Comparison of ENCODE assay signal across 23 cellular contexts in the genomic region with DNA sequence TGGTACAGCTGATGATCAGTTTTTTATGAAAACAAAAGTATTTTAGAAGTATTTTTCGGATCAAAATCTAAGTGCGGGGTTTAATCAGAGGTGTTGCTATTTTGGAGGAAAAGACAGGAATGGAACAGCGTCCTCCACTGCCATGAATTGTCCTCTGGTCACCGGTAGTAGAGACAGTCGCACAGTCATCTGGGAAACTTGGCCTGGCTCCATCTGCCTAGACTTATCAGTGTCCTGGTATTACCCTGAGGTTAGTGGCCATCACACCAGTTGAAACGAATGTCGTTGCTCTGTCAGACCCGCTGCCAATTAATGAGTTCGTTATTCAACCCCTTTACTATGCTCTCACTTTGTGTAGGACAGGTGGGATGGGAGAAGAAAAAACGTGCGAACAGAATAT. TPM values are rescaled to one million over a fixed set of nuclear protein-coding genes. Genes with fewer than 3 reads are reported as not detected.
DNase-seq lines count a peak whose midpoint lies in the region; ATAC-seq and TF ChIP-seq lines count a peak whose summit lies in the region.
"Had no signal": no experiment of that assay in that cellular context is flagged by ENCODE, and none has a peak within 500 bp of the region (broad histone marks: within the 10 kb centered on the region; RNA-seq: fewer than 3 reads in every experiment).

No MANE protein-coding gene starts in this region.

- no peak overlapping the region for H3K9ac ChIP-seq in H9 (ENCODE audit: extremely low read depth, insufficient read length, low read length)

- H3K9me3 ChIP-seq in H9 (ENCODE audit: control insufficient read depth, low read depth, low read length), result no peaks in the 10 kb centered on the region

- intact Hi-C loops in activated CD8-positive, alpha-beta T cell treated with anti-CD3 and anti-CD28 coated beads for 36 hours (cut with micrococcal nuclease), result no loop called here

- peak overlapping the region; percentile 3 for H3K4me2 ChIP-seq in H9 (ENCODE audit: insufficient read depth, insufficient read length, low read length)

- POLR2A ChIA-PET in GM10248 (lab: Yijun Ruan, JAX), result no interaction called here
- POLR2A ChIA-PET in activated CD8-positive, alpha-beta T cell treated with anti-CD3 and anti-CD28 coated beads for 36 hours (lab: Charles Lee), result no interaction called here

- H3K14ac ChIP-seq in H9 (ENCODE audit: insufficient read depth, low read length), result no peak overlapping the region

- H3T11ph ChIP-seq in H9 (ENCODE audit: low read length), result no peak overlapping the region

- ATAC-seq in activated CD8-positive, alpha-beta T cell treated with anti-CD3 and anti-CD28 coated beads for 36 hours, result no peak
- no peak for ATAC-seq in HG03159 (IDR thresholded peaks at IDR 0.05; ENCODE audit: unreplicated experiment)

- H3K27ac Mint-ChIP-seq in H9, result no peak overlapping the region
- H3K27ac Mint-ChIP-seq in brain, result no peak overlapping the region
- H3K27ac Mint-ChIP-seq in activated CD8-positive, alpha-beta T cell treated with anti-CD3 and anti-CD28 coated beads for 36 hours, result no peak overlapping the region

- H2AFZ ChIP-seq in H9 (ENCODE audit: low read length), result no peak overlapping the region

- no peaks in the 10 kb centered on the region; a peak in 1 of 7 replicates for H3K36me3 Mint-ChIP-seq in H9 (ENCODE audit: insufficient read depth in 1 of 3, low read depth in 3 of 3)
- H3K36me3 Mint-ChIP-seq in brain, result no peaks in the 10 kb centered on the region
- no peaks in the 10 kb centered on the region for H3K36me3 Mint-ChIP-seq in activated CD8-positive, alpha-beta T cell treated with anti-CD3 and anti-CD28 coated beads for 36 hours (ENCODE audit: low read depth)

- H3K18ac ChIP-seq in H9 (ENCODE audit: insufficient read length, low read depth, low read length), result no peak overlapping the region

- H3K56ac ChIP-seq in H9 (ENCODE audit: insufficient read length, low read depth, low read length), result no peak overlapping the region

- H2BK20ac ChIP-seq in H9 (ENCODE audit: low read depth, low read length, poor library complexity, severe bottlenecking), result no peak overlapping the region

- H3K27me3 Mint-ChIP-seq in H9 (ENCODE audit: low read depth), result peaks cover 100% of the 10 kb centered on the region
- peaks cover 100% of the 10 kb centered on the region for H3K27me3 Mint-ChIP-seq in brain
- H3K27me3 Mint-ChIP-seq in activated CD8-positive, alpha-beta T cell treated with anti-CD3 and anti-CD28 coated beads for 36 hours, result peaks cover 69% of the 10 kb centered on the region

- H4K8ac ChIP-seq in H9 (replicated peaks; ENCODE audit: insufficient read length, low read depth, low read length), result no peak overlapping the region

- CTCF ChIA-PET in GM10248 (lab: Yijun Ruan, JAX), result no interaction called here
- CTCF ChIA-PET in activated CD8-positive, alpha-beta T cell treated with anti-CD3 and anti-CD28 coated beads for 36 hours (lab: Charles Lee), result no interaction called here

- no peaks in the 10 kb centered on the region for H4K20me1 ChIP-seq in H9 (ENCODE audit: control insufficient read depth, insufficient read depth, insufficient read length)

- H3K79me1 ChIP-seq in H9 (ENCODE audit: insufficient read depth, low read depth, low read length, poor library complexity, severe bottlenecking), result no peaks in the 10 kb centered on the region

- peaks cover 3 to 8% of the 10 kb centered on the region in 2 experiments; a peak in 4 of 5 replicates for H3K9me3 Mint-ChIP-seq in H9
- H3K9me3 Mint-ChIP-seq in brain, result peaks cover 0 to 6% (median 2%) of the 10 kb centered on the region in 5 experiments
- H3K9me3 Mint-ChIP-seq in activated CD8-positive, alpha-beta T cell treated with anti-CD3 and anti-CD28 coated beads for 36 hours, result no peaks in the 10 kb centered on the region

- peaks cover 91% of the 10 kb centered on the region for H3K27me3 ChIP-seq in H9 (ENCODE audit: insufficient read depth, low read length)

- no peak overlapping the region for H2BK120ac ChIP-seq in H9 (ENCODE audit: low read depth, low read length, poor library complexity, severe bottlenecking)

- TF ChIP-seq CTCF in H9 (conservative IDR thresholded peaks at IDR 0.05), result no peak
- TF ChIP-seq CTCF in brain (conservative IDR thresholded peaks at IDR 0.05), result no peak
- TF ChIP-seq CTCF in GM10248 (IDR thresholded peaks at IDR 0.05; ENCODE audit: control extremely low read depth, extremely low read depth, low read depth, missing control alignments), result no peak
- TF ChIP-seq CTCF in activated CD8-positive, alpha-beta T cell treated with anti-CD3 and anti-CD28 coated beads for 36 hours (IDR thresholded peaks at IDR 0.05), result no peak

- H3K4ac ChIP-seq in H9 (ENCODE audit: low read depth, low read length), result no peak overlapping the region

- H3K79me2 ChIP-seq in H9 (ENCODE audit: insufficient read depth, low read length), result no peaks in the 10 kb centered on the region

- H4K5ac ChIP-seq in H9 (ENCODE audit: insufficient read length, low read depth, low read length), result no peak overlapping the region

- H2BK5ac ChIP-seq in H9 (ENCODE audit: insufficient read length, low read length), result no peak overlapping the region

- H3K4me3 Mint-ChIP-seq in H9, result peak overlapping the region in 1 of 2 experiments; percentile 35; a peak in 3 of 5 replicates
- peak overlapping the region in 3 of 5 experiments; percentile 26 to 70 (median 46) for H3K4me3 Mint-ChIP-seq in brain
- H3K4me3 Mint-ChIP-seq in activated CD8-positive, alpha-beta T cell treated with anti-CD3 and anti-CD28 coated beads for 36 hours, result no peak overlapping the region

- H3K23me2 ChIP-seq in H9 (ENCODE audit: insufficient read length, low read depth, low read length, poor library complexity, severe bottlenecking), result peaks cover 3% of the 10 kb centered on the region

- H3K4me1 Mint-ChIP-seq in H9, result peaks cover 14 to 50% of the 10 kb centered on the region in 2 experiments
- peaks cover 28% of the 10 kb centered on the region for H3K4me1 Mint-ChIP-seq in brain
- peaks cover 17% of the 10 kb centered on the region for H3K4me1 Mint-ChIP-seq in activated CD8-positive, alpha-beta T cell treated with anti-CD3 and anti-CD28 coated beads for 36 hours (ENCODE audit: low read depth)

- no peak overlapping the region for H2BK12ac ChIP-seq in H9 (ENCODE audit: insufficient read length, low read depth, low read length)

- DNase-seq in DMS53 (lab: John Stamatoyannopoulos, UW) (peak; percentile 31), DMS53 treated with DMSO at 0.1 percent for 48 hours (lab: John Stamatoyannopoulos, UW; ENCODE audit: unreplicated experiment) (no peak), H9 (no peak), islet precursor cell (peak; percentile 29), GM10248 (ENCODE audit: extremely low spot score) (no peak)
- no peak for DNase-seq in activated CD8-positive, alpha-beta T cell treated with anti-CD3 and anti-CD28 coated beads for 36 hours
- DNase-seq: AML-193; DND-41; HCEC 1CT; KBM-7; NCI-H1105 treated with DMSO at 0.1 percent for 48 hours; NCI-H1694; NCI-H2081 treated with DMSO at 0.1 percent for 48 hours; NCI-H446 treated with DMSO at 0.1 percent for 48 hours; NCI-H69; NK-92 treated with Interleukin-12 subunit alpha and Interleukin-12 subunit beta, amount 100 ng/mL, for 24 hours; SIG-M5 had no signal

- H4K91ac ChIP-seq in H9 (ENCODE audit: insufficient read length, low read depth, low read length), result no peak overlapping the region

- H2AK5ac ChIP-seq in H9 (ENCODE audit: insufficient read length, low read length), result no peak overlapping the region

- no peaks in the 10 kb centered on the region for H3K4me1 ChIP-seq in H9 (ENCODE audit: insufficient read depth, low read length)

- WGBS in H9 (ENCODE audit: extremely low coverage, insufficient read length, low lambda C conversion rate), result no CpG with 5 or more reads among the region's 11 CpGs

- H2BK15ac ChIP-seq in H9 (ENCODE audit: low read depth, low read length), result no peak overlapping the region

- no peak overlapping the region for H3K27ac ChIP-seq in H9 (ENCODE audit: insufficient read length, low read depth, low read length)
- H3K27ac ChIP-seq: 22Rv1, C4-2B, HL-60 had no signal

- H3K23ac ChIP-seq in H9 (ENCODE audit: insufficient read length, low read depth, low read length), result no peak overlapping the region

RNA-seq across cellular contexts. Expression of a gene that starts 8.2 kb away (rescaled TPM):
- total RNA-seq in H9 (2021), result not detected in 2 replicates
- polyA plus RNA-seq in brain (ENCODE audit: insufficient read depth, low read depth, low replicate concordance), result 11.1 TPM
- not detected for total RNA-seq in activated CD8-positive, alpha-beta T cell treated with anti-CD3 and anti-CD28 coated beads for 36 hours
- total RNA-seq: OCI-LY7 had no signal

Comparison
In these comparisons a context has a peak if more than half of its experiments do, and no peak if none do; other contexts are left out.
1. DNase-seq: peak in DMS53 (single experiment) and islet precursor cell (single experiment); none in DMS53 treated with DMSO at 0.1 percent for 48 hours (single experiment), H9 (single experiment), GM10248 (single experiment) and activated CD8-positive, alpha-beta T cell treated with anti-CD3 and anti-CD28 coated beads for 36 hours (single experiment).